11 cellular contexts compared by ENCODE assay signal in genomic region chr18:23306842-23307241, GRCh38.
DNase-seq lines count a peak whose midpoint lies in the region; ATAC-seq lines count a peak whose summit lies in the region.
"Had no signal": no experiment of that assay in that cellular context is flagged by ENCODE, and none has a peak within 500 bp of the region (broad histone marks: within the 10 kb centered on the region; RNA-seq: fewer than 3 reads in every experiment).

No MANE protein-coding gene starts in this region.

- peaks cover 33% of the 10 kb centered on the region for H3K4me1 Mint-ChIP-seq in T-helper 2 cell treated with Interferon-gamma antibody and Interleukin-4, amounts not matched to agents 5 μg/mL and 100 μg/mL, for 36 hours (ENCODE audit: low read depth)
- H3K4me1 Mint-ChIP-seq in stimulated activated effector memory CD8-positive, alpha-beta T cell treated with anti-CD3 and anti-CD28 coated beads, Interleukin-12 subunit alpha, Interleukin-12 subunit beta, amount 100 ng/mL, for 72 hours = peaks cover 27% of the 10 kb centered on the region

- no peaks in the 10 kb centered on the region for H3K27me3 Mint-ChIP-seq in T-helper 2 cell treated with Interferon-gamma antibody and Interleukin-4, amounts not matched to agents 5 μg/mL and 100 μg/mL, for 36 hours (ENCODE audit: low read depth)

- H3K4me3 Mint-ChIP-seq in T-helper 2 cell treated with Interferon-gamma antibody and Interleukin-4, amounts not matched to agents 5 μg/mL and 100 μg/mL, for 36 hours = peak overlapping the region; percentile 58
- H3K4me3 Mint-ChIP-seq in stimulated activated effector memory CD8-positive, alpha-beta T cell treated with anti-CD3 and anti-CD28 coated beads, Interleukin-12 subunit alpha, Interleukin-12 subunit beta, amount 100 ng/mL, for 72 hours = peak overlapping the region; percentile 60

- ATAC-seq in HG02588 (IDR thresholded peaks at IDR 0.05; ENCODE audit: unreplicated experiment) = peak; percentile 75
- peak; percentile 91 for ATAC-seq in stimulated activated effector memory CD8-positive, alpha-beta T cell treated with anti-CD3 and anti-CD28 coated beads, Interleukin-12 subunit alpha, Interleukin-12 subunit beta, amount 100 ng/mL, for 72 hours
- ATAC-seq in HG03196 (IDR thresholded peaks at IDR 0.05; ENCODE audit: unreplicated experiment) = no peak
- no peak for ATAC-seq in HG03457 (IDR thresholded peaks at IDR 0.05; ENCODE audit: unreplicated experiment)

- H3K27ac Mint-ChIP-seq in T-helper 2 cell treated with Interferon-gamma antibody and Interleukin-4, amounts not matched to agents 5 μg/mL and 100 μg/mL, for 36 hours = peak overlapping the region; percentile 85
- H3K27ac Mint-ChIP-seq in stimulated activated effector memory CD8-positive, alpha-beta T cell treated with anti-CD3 and anti-CD28 coated beads, Interleukin-12 subunit alpha, Interleukin-12 subunit beta, amount 100 ng/mL, for 72 hours = peak overlapping the region; percentile 64

- no peaks in the 10 kb centered on the region for H3K9me3 Mint-ChIP-seq in T-helper 2 cell treated with Interferon-gamma antibody and Interleukin-4, amounts not matched to agents 5 μg/mL and 100 μg/mL, for 36 hours
- no peaks in the 10 kb centered on the region for H3K9me3 Mint-ChIP-seq in stimulated activated effector memory CD8-positive, alpha-beta T cell treated with anti-CD3 and anti-CD28 coated beads, Interleukin-12 subunit alpha, Interleukin-12 subunit beta, amount 100 ng/mL, for 72 hours

- peak; percentile 16 to 31 for DNase-seq in activated CD8-positive, alpha-beta memory T cell treated with anti-CD3 and anti-CD28 coated beads for 4 hours (ENCODE audit: low read depth in 2 of 2)
- DNase-seq in activated CD8-positive, alpha-beta memory T cell treated with anti-CD3 and anti-CD28 coated beads for 24 hours = no peak
- DNase-seq in T-helper 2 cell treated with Interferon-gamma antibody and Interleukin-4, amounts not matched to agents 5 μg/mL and 100 μg/mL, for 36 hours (ENCODE audit: low spot score) = no peak
- peak in 1 of 2 donors; percentile 62 for DNase-seq in stimulated activated effector memory CD8-positive, alpha-beta T cell treated with anti-CD3 and anti-CD28 coated beads, Interleukin-12 subunit alpha, Interleukin-12 subunit beta, amount 100 ng/mL, for 72 hours (ENCODE audit: low spot score in 2 of 2)
- no peak for DNase-seq in activated effector memory CD4-positive, alpha-beta T cell treated with anti-CD3 and anti-CD28 coated beads, Interleukin-2, amount 50 U/mL, for 16 hours
- DNase-seq: heart right ventricle, NCI-H187 treated with DMSO at 0.1 percent for 48 hours, SIG-M5 had no signal

- H3K36me3 Mint-ChIP-seq in T-helper 2 cell treated with Interferon-gamma antibody and Interleukin-4, amounts not matched to agents 5 μg/mL and 100 μg/mL, for 36 hours (ENCODE audit: low read depth) = peaks cover 3% of the 10 kb centered on the region
- H3K36me3 Mint-ChIP-seq in stimulated activated effector memory CD8-positive, alpha-beta T cell treated with anti-CD3 and anti-CD28 coated beads, Interleukin-12 subunit alpha, Interleukin-12 subunit beta, amount 100 ng/mL, for 72 hours = no peaks in the 10 kb centered on the region

Comparison
In these comparisons a context has a peak if more than half of its experiments do, and no peak if none do; other contexts are left out.
1. DNase-seq: peak in activated CD8-positive, alpha-beta memory T cell treated with anti-CD3 and anti-CD28 coated beads for 4 hours (2 of 2); none in activated CD8-positive, alpha-beta memory T cell treated with anti-CD3 and anti-CD28 coated beads for 24 hours (single experiment), T-helper 2 cell treated with Interferon-gamma antibody and Interleukin-4, amounts not matched to agents 5 μg/mL and 100 μg/mL, for 36 hours (single experiment) and activated effector memory CD4-positive, alpha-beta T cell treated with anti-CD3 and anti-CD28 coated beads, Interleukin-2, amount 50 U/mL, for 16 hours (single experiment).
2. ATAC-seq: peak in HG02588 (single experiment) and stimulated activated effector memory CD8-positive, alpha-beta T cell treated with anti-CD3 and anti-CD28 coated beads, Interleukin-12 subunit alpha, Interleukin-12 subunit beta, amount 100 ng/mL, for 72 hours (single experiment); none in HG03196 (single experiment) and HG03457 (single experiment).